Comparison of ENCODE assay signal across 8 cellular contexts in the genomic region with DNA sequence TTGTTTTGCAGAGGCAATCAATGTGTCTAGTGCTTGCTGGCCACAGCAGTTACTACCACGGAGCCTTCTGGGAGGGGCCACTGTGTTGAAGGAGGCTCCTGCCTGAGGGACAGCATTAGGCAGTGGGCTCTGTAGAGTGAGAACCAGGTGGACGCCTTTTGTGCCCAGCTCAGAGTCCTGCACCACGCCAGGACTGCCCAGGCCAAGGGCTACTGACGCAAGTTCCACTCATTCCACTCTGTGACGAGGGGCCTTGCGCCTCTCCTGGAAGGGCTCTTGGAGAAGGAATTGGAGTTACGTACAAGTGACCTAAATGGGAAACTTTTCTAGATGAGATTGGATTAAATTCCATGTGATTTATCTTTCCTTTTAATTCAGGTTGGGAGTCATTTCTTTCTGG.
"Had no signal": no experiment of that assay in that cellular context is flagged by ENCODE, and none has a peak within 500 bp of the region (broad histone marks: within the 10 kb centered on the region; RNA-seq: fewer than 3 reads in every experiment).

No MANE protein-coding gene starts in this region.

- H3K36me3 Mint-ChIP-seq: IgD-negative memory B cell had no signal

- H3K4me2 ChIP-seq: KMS-11 had no signal

- DNase-seq: GM23248, H7, HCEC 1CT, KBM-7 had no signal

- H3K27ac ChIP-seq: GM23248, HL-60, KMS-11 had no signal

- H3K9me3 Mint-ChIP-seq: IgD-negative memory B cell had no signal

- ATAC-seq: HepG2 had no signal

- H3K27ac Mint-ChIP-seq: IgD-negative memory B cell had no signal

- H3K9ac ChIP-seq: GM23248, KMS-11 had no signal

- H3K4me3 ChIP-seq: GM23248 had no signal

- H3K4me1 Mint-ChIP-seq: IgD-negative memory B cell had no signal

- FAIRE-seq: HepG2 had no signal

- H2AFZ ChIP-seq: GM23248 had no signal

- H3K4me3 Mint-ChIP-seq: IgD-negative memory B cell had no signal

- H3K27me3 Mint-ChIP-seq: IgD-negative memory B cell had no signal
